Comparison of ENCODE assay signal across 7 cellular contexts in the genomic region with DNA sequence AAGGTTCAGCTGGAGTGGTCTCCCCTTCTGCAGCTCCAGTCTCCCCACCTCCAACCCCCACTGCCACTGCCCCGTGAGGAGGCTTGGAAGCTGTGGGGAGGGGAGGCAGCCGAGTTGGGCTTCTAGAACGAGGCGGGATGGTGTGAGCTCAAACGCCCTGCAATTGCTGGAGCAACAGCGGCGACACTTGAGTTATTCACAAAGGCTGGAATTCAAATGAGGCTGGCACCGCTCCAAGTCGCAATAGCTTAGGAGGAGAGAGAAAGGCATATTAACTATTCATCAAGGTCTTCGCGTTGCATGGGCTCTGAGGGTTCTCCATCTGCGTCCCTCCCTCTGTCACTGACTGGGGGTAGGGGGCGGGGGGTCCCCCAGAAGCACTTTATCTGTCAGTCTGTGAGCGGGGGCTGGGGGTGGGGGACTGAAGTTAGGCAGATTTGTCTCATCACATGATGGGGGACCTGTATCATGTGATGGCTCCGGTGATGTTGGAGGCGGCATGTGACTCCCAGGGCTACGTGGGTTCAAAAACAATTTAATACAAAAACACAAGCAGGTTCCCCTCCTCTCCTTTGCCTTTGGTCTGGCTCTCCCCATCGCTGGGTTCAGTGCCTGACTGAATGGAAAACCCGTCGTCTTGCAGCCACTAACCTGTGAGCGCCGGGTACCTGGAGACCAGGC.
DNase-seq lines count a peak whose midpoint lies in the region; ATAC-seq and TF ChIP-seq lines count a peak whose summit lies in the region.

No MANE protein-coding gene starts in this region.

- DNase-seq in GM12865 (ENCODE audit: low read depth) (peak; percentile 2), NCI-H460 (ENCODE audit: extremely low read depth, low read depth) (peak; percentile 16), cerebellar cortex (ENCODE audit: low spot score) (peak; percentile 79)
- DNase-seq in stimulated activated CD4-positive, alpha-beta T cell treated with anti-CD3 and anti-CD28 coated beads, Interleukin-4, amount 100 ng/mL, for 24 hours = peak; percentile 24

- peak overlapping the region; percentile 83 for H3K27ac ChIP-seq in layer of hippocampus (ENCODE audit: low read depth, low read length)

- no peak for ATAC-seq in HG02981 (IDR thresholded peaks at IDR 0.05; ENCODE audit: unreplicated experiment)
- no peak for ATAC-seq in HG02763 (IDR thresholded peaks at IDR 0.05; ENCODE audit: unreplicated experiment)

- no peak for TF ChIP-seq CTCF in GM12865 (IDR thresholded peaks at IDR 0.05; ENCODE audit: insufficient read depth, low read depth, low read length, missing control alignments)

- H3K27me3 ChIP-seq in layer of hippocampus (ENCODE audit: control insufficient read depth, insufficient read depth, low read length) = no peaks in the 10 kb centered on the region

- no peak overlapping the region for H3K4me3 ChIP-seq in GM12865 (ENCODE audit: low read depth, low read length)

Comparison
In these comparisons a context has a peak if more than half of its experiments do, and no peak if none do; other contexts are left out.
1. DNase-seq: peak in every context shown above with its lines; median percentile 79 in cerebellar cortex; 24 in stimulated activated CD4-positive, alpha-beta T cell treated with anti-CD3 and anti-CD28 coated beads, Interleukin-4, amount 100 ng/mL, for 24 hours; 16 in NCI-H460; 2 in GM12865.